ENCODE assay signal across 1 cellular context in the genomic region with DNA sequence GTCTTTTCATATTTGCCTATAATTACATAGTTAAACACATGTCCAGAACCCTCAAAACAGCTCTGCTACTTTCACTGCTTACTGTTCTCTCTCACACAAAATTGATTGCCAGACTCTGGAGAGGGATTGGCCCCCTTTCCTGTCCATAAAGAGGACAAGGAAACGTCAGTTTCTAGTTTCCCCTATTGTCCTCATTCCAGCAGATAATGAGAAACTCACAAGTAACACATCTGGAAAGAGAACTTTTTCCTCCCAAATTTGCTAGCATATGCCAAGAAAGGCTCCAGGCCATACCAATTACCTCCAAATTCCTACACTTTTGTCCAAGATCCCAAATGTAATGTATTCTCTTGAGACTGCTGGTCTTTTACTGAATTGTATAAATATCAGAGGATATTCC.
TF ChIP-seq lines count a peak whose summit lies in the region.

No MANE protein-coding gene starts in this region.

TF ChIP-seq in HepG2, 621 proteins besides CTCF, POLR2A, EP300 and RAD21 (continued from another document):
- TF ChIP-seq, protein P1, sequence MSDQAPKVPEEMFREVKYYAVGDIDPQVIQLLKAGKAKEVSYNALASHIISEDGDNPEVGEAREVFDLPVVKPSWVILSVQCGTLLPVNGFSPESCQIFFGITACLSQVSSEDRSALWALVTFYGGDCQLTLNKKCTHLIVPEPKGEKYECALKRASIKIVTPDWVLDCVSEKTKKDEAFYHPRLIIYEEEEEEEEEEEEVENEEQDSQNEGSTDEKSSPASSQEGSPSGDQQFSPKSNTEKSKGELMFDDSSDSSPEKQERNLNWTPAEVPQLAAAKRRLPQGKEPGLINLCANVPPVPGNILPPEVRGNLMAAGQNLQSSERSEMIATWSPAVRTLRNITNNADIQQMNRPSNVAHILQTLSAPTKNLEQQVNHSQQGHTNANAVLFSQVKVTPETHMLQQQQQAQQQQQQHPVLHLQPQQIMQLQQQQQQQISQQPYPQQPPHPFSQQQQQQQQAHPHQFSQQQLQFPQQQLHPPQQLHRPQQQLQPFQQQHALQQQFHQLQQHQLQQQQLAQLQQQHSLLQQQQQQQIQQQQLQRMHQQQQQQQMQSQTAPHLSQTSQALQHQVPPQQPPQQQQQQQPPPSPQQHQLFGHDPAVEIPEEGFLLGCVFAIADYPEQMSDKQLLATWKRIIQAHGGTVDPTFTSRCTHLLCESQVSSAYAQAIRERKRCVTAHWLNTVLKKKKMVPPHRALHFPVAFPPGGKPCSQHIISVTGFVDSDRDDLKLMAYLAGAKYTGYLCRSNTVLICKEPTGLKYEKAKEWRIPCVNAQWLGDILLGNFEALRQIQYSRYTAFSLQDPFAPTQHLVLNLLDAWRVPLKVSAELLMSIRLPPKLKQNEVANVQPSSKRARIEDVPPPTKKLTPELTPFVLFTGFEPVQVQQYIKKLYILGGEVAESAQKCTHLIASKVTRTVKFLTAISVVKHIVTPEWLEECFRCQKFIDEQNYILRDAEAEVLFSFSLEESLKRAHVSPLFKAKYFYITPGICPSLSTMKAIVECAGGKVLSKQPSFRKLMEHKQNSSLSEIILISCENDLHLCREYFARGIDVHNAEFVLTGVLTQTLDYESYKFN (CRISPR knock-in tag; conservative IDR thresholded peaks at IDR 0.05) = no peak
- TF ChIP-seq ZNF749 (CRISPR knock-in tag; IDR thresholded peaks at IDR 0.05; ENCODE audit: borderline replicate concordance) = no peak
- no peak for TF ChIP-seq ZSCAN30 (CRISPR knock-in tag; IDR thresholded peaks at IDR 0.05)
- no peak for TF ChIP-seq JDP2 (CRISPR knock-in tag; IDR thresholded peaks at IDR 0.05; ENCODE audit: borderline replicate concordance)
- TF ChIP-seq NR2C2 (CRISPR knock-in tag; IDR thresholded peaks at IDR 0.05; ENCODE audit: borderline replicate concordance) = no peak
- TF ChIP-seq KMT2A (CRISPR knock-in tag; IDR thresholded peaks at IDR 0.05) = no peak
- TF ChIP-seq ZNF3 (CRISPR knock-in tag; IDR thresholded peaks at IDR 0.05) = no peak
- TF ChIP-seq NR3C1 (CRISPR knock-in tag; IDR thresholded peaks at IDR 0.05) = no peak
- TF ChIP-seq ZNF746 (CRISPR knock-in tag; IDR thresholded peaks at IDR 0.05) = no peak
- TF ChIP-seq ZNF558 (CRISPR knock-in tag; IDR thresholded peaks at IDR 0.05; ENCODE audit: borderline replicate concordance) = no peak
